ENCODE assay signal across 10 cellular contexts in genomic region chr16:3456374-3456773, GRCh38. TPM values are rescaled to one million over a fixed set of nuclear protein-coding genes. Genes with fewer than 3 reads are reported as not detected.
DNase-seq lines count a peak whose midpoint lies in the region; ATAC-seq and TF ChIP-seq lines count a peak whose summit lies in the region.
"Had no signal": no experiment of that assay in that cellular context is flagged by ENCODE, and none has a peak within 500 bp of the region (broad histone marks: within the 10 kb centered on the region; RNA-seq: fewer than 3 reads in every experiment).

No MANE protein-coding gene starts in this region.

- H3K36me3 ChIP-seq in gastrocnemius medialis: no peaks in the 10 kb centered on the region
- H3K36me3 ChIP-seq: adrenal gland had no signal

- DNase-seq in NCI-H1092 treated with DMSO at 0.1 percent for 48 hours (lab: John Stamatoyannopoulos, UW) (peak; percentile 75), NCI-H1092 (lab: John Stamatoyannopoulos, UW) (no peak), NOMO-1 treated with dmso at 0.1 percent for 144 hours (lab: John Stamatoyannopoulos, UW; ENCODE audit: unreplicated experiment) (peak; percentile 39), erythroblast (lab: John Stamatoyannopoulos, UW) (peak; percentile 17 to 21), gastrocnemius medialis (peak in 1 of 2 donors; percentile 31), activated gamma-delta T cell (lab: John Stamatoyannopoulos, UW) (no peak)

- peak overlapping the region; percentile 94 to 99 (median 97) for H3K27ac ChIP-seq in gastrocnemius medialis

- no peaks in the 10 kb centered on the region for H3K9me3 ChIP-seq in gastrocnemius medialis
- H3K9me3 ChIP-seq: adrenal gland had no signal

- TF ChIP-seq POLR2A in erythroblast (IDR thresholded peaks at IDR 0.05; ENCODE audit: low read length): no peak
- TF ChIP-seq POLR2A in gastrocnemius medialis (IDR thresholded peaks at IDR 0.05): no peak

- no peaks in the 10 kb centered on the region for H3K27me3 ChIP-seq in gastrocnemius medialis
- H3K27me3 ChIP-seq: adrenal gland had no signal

- intact Hi-C loops in gastrocnemius medialis (cut with DNase I; ENCODE audit: low total_unique reads): loop anchor here (2.0 to 5.0 kb wide), 4 partner anchors 14 to 306 kb away; partner anchors contain the start of genes CLUAP1, NAA60, SLX4 and ZNF597

- ATAC-seq in gastrocnemius medialis (no peak), GM18502 (IDR thresholded peaks at IDR 0.05; ENCODE audit: poor library complexity, unreplicated experiment) (no peak), HG02840 (IDR thresholded peaks at IDR 0.05; ENCODE audit: low FRiP score, unreplicated experiment) (no peak)

- peaks cover 47 to 55% of the 10 kb centered on the region in 2 donors for H3K4me1 ChIP-seq in gastrocnemius medialis

- no peak for TF ChIP-seq CTCF in gastrocnemius medialis (IDR thresholded peaks at IDR 0.05 in 4 of 5, conservative IDR thresholded peaks at IDR 0.05 in 1 of 5)

- in situ Hi-C loops in gastrocnemius medialis (cut with MboI; ENCODE audit: low sequenced_read_pairs in 4 of 4): no loop called here

- H3K4me3 ChIP-seq in gastrocnemius medialis: peak overlapping the region in 2 of 4 donors; percentile 14 to 73

RNA-seq across cellular contexts. Expression of gene NAA60, which starts 12.9 kb away (rescaled TPM):
- 10 to 100 TPM; 14.2 to 16.7 (median 15.4) TPM for total RNA-seq in gastrocnemius medialis

RNA-seq across cellular contexts. Expression of gene ZNF597, which starts 13.1 kb away (rescaled TPM):
- 1 to 10 TPM in 1 of 4 donors, under 1 TPM in 3; 0.81 to 1.3 (median 0.96) TPM for total RNA-seq in gastrocnemius medialis

RNA-seq across cellular contexts. Expression of gene C16orf90, which starts 38.9 kb away (rescaled TPM):
- not detected for total RNA-seq in gastrocnemius medialis
- total RNA-seq: adrenal gland, liver had no signal

RNA-seq across cellular contexts. Expression of gene CLUAP1, which starts 44.4 kb away (rescaled TPM):
- 10 to 100 TPM in 3 of 4 donors, 1 to 10 TPM in 1; 8.2 to 24.3 (median 14.5) TPM for total RNA-seq in gastrocnemius medialis

RNA-seq across cellular contexts. Expression of gene ZNF174, which starts 55.4 kb away (rescaled TPM):
- total RNA-seq in gastrocnemius medialis: 10 to 100 TPM in 2 of 4 donors, 1 to 10 TPM in 2; 6.7 to 15.6 (median 9.6) TPM

Comparison
In these comparisons a context has a peak if more than half of its experiments do, and no peak if none do; other contexts are left out.
1. DNase-seq: peak in NCI-H1092 treated with DMSO at 0.1 percent for 48 hours (single experiment), NOMO-1 treated with dmso at 0.1 percent for 144 hours (single experiment) and erythroblast (2 of 2); none in NCI-H1092 (single experiment) and activated gamma-delta T cell (single experiment).